Comparison of ENCODE assay signal across 13 cellular contexts in the genomic region with DNA sequence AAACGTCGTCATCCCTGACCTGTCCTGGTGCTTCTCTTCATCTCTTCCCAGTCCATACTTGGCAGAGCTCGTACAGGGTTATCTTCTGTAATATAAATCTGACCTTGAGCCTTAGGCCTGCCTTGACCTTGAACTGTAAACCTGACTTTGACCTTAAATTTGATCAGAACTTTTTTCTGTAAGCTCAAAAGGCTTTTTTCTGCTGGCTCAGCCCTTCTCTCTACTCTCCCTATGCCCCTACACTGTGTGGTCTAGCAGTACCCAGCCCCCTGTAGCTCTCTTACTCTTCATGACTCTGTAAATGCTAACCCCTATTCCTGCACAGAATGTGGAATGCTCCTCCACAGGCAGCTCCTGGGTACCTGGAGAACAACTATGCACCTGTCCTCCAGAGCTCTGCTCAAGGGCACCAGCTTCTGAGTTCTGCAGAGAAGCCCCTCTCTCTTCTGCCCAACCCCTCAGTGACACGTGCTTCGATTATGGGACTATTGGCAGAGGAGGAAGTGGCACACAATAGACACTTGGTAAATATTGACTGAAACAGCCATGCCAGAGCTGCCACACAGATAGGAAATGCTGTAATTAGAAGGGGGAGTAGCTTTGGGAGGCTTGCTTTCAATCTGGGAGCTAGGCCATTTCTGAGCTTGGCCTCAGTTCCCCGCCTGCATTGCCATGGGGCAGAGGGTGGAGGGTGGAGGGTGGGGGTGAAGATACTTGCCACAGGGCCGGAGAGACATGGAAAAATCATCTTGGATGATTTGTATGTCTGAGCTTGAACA. TPM values are rescaled to one million over a fixed set of nuclear protein-coding genes. Genes with fewer than 3 reads are reported as not detected.
DNase-seq lines count a peak whose midpoint lies in the region; ATAC-seq and TF ChIP-seq lines count a peak whose summit lies in the region.
"Had no signal": no experiment of that assay in that cellular context is flagged by ENCODE, and none has a peak within 500 bp of the region (broad histone marks: within the 10 kb centered on the region; RNA-seq: fewer than 3 reads in every experiment).

No MANE protein-coding gene starts in this region.

- DNase-seq in H9 (peak; percentile 10), NCI-H2196 treated with DMSO at 0.1 percent for 48 hours (lab: John Stamatoyannopoulos, UW; ENCODE audit: unreplicated experiment) (peak; percentile 38), body of pancreas (peak in 2 of 4 donors; percentile 36 to 45), osteocyte (ENCODE audit: extremely low spot score, unreplicated experiment) (peak; percentile 69), thyroid gland (no peak), brain microvascular endothelial cell (no peak)
- DNase-seq: effector CD8-positive, alpha-beta T cell; stimulated activated CD4-positive, alpha-beta T cell treated with anti-CD3 and anti-CD28 coated beads, Interleukin-1b, Interleukin-23, amount 100 ng/mL, for 48 hours; stimulated activated naive CD4-positive, alpha-beta T cell; T-helper 17 cell had no signal

- H3K4me3 ChIP-seq in body of pancreas: no peak overlapping the region
- H3K4me3 ChIP-seq in thyroid gland (replicated peaks in 1 of 3): no peak overlapping the region
- no peak overlapping the region for H3K4me3 ChIP-seq in brain microvascular endothelial cell (ENCODE audit: low read depth, low read length)

- in situ Hi-C loops in brain microvascular endothelial cell (cut with HindIII; ENCODE audit: low pct_ligation_motif_present, low sequenced_read_pairs): no loop called here

- no peak overlapping the region for H3K56ac ChIP-seq in H9 (ENCODE audit: insufficient read length, low read depth, low read length)

- H3K4me3 Mint-ChIP-seq in H9 (no peak overlapping the region), osteocyte (ENCODE audit: unreplicated experiment) (no peak overlapping the region)
- H3K4me3 Mint-ChIP-seq in stimulated activated memory B cell treated with anti-CD40 and anti-IgM and Interleukin-4, amounts not matched to agents 10 μg/mL and 1 μg/mL and 100 μg/mL, for 72 hours: no peak overlapping the region
- H3K4me3 Mint-ChIP-seq: T-helper 17 cell had no signal

- WGBS in H9 (ENCODE audit: extremely low coverage, insufficient read length, low lambda C conversion rate): no CpG with 5 or more reads among the region's 7 CpGs
- 10 to 24% methylated on average over 7 of the region's 7 CpGs for WGBS in body of pancreas, 2 donors
- 79 to 87% methylated on average over 7 of the region's 7 CpGs for WGBS in thyroid gland, 2 donors

- no peak overlapping the region for H4K91ac ChIP-seq in H9 (ENCODE audit: insufficient read length, low read depth, low read length)

- H3K79me1 ChIP-seq in H9 (ENCODE audit: insufficient read depth, low read depth, low read length, poor library complexity, severe bottlenecking): no peaks in the 10 kb centered on the region

- H3K4me1 Mint-ChIP-seq in H9: peaks cover 2 to 8% of the 10 kb centered on the region in 2 experiments; a peak in 3 of 4 replicates
- H3K4me1 Mint-ChIP-seq in osteocyte (ENCODE audit: unreplicated experiment): peaks cover 2% of the 10 kb centered on the region
- H3K4me1 Mint-ChIP-seq in stimulated activated memory B cell treated with anti-CD40 and anti-IgM and Interleukin-4, amounts not matched to agents 10 μg/mL and 1 μg/mL and 100 μg/mL, for 72 hours: no peaks in the 10 kb centered on the region

- no peak overlapping the region for H3K4ac ChIP-seq in H9 (ENCODE audit: low read depth, low read length)

- no peak overlapping the region for H2BK12ac ChIP-seq in H9 (ENCODE audit: insufficient read length, low read depth, low read length)

- H3K79me2 ChIP-seq in H9 (ENCODE audit: insufficient read depth, low read length): no peaks in the 10 kb centered on the region

- no peak overlapping the region for H2AK5ac ChIP-seq in H9 (ENCODE audit: insufficient read length, low read length)

- TF ChIP-seq POLR2A in body of pancreas (IDR thresholded peaks at IDR 0.05): no peak
- no peak for TF ChIP-seq POLR2A in thyroid gland (IDR thresholded peaks at IDR 0.05)

- no peak overlapping the region for H3K14ac ChIP-seq in H9 (ENCODE audit: insufficient read depth, low read length)

- no peak overlapping the region for H2BK15ac ChIP-seq in H9 (ENCODE audit: low read depth, low read length)

- no peak overlapping the region for H3K27ac ChIP-seq in H9 (ENCODE audit: insufficient read length, low read depth, low read length)
- H3K27ac ChIP-seq in body of pancreas: peak overlapping the region in 1 of 4 donors; percentile 35
- H3K27ac ChIP-seq in thyroid gland: no peak overlapping the region
- no peak overlapping the region for H3K27ac ChIP-seq in brain microvascular endothelial cell
- H3K27ac ChIP-seq: parathyroid adenoma had no signal

- H3T11ph ChIP-seq in H9 (ENCODE audit: low read length): no peak overlapping the region

- H3K27ac Mint-ChIP-seq in H9: 0 out of 7 replicates have a peak overlapping the region, but pooled peaks of 1 of the 3 experiments have one; percentile 16
- H3K27ac Mint-ChIP-seq in osteocyte (ENCODE audit: unreplicated experiment): no peak overlapping the region
- no peak overlapping the region for H3K27ac Mint-ChIP-seq in stimulated activated memory B cell treated with anti-CD40 and anti-IgM and Interleukin-4, amounts not matched to agents 10 μg/mL and 1 μg/mL and 100 μg/mL, for 72 hours
- H3K27ac Mint-ChIP-seq: T-helper 17 cell had no signal

- H3K9me3 Mint-ChIP-seq in H9 (no peaks in the 10 kb centered on the region), osteocyte (ENCODE audit: unreplicated experiment) (no peaks in the 10 kb centered on the region)
- no peaks in the 10 kb centered on the region for H3K9me3 Mint-ChIP-seq in stimulated activated memory B cell treated with anti-CD40 and anti-IgM and Interleukin-4, amounts not matched to agents 10 μg/mL and 1 μg/mL and 100 μg/mL, for 72 hours

- peak; percentile 73 for ATAC-seq in body of pancreas
- no peak for ATAC-seq in stimulated activated memory B cell treated with anti-CD40 and anti-IgM and Interleukin-4, amounts not matched to agents 10 μg/mL and 1 μg/mL and 100 μg/mL, for 72 hours
- ATAC-seq in HG02763 (IDR thresholded peaks at IDR 0.05; ENCODE audit: unreplicated experiment): no peak
- ATAC-seq: T-helper 17 cell had no signal

- no peak overlapping the region for H3K23ac ChIP-seq in H9 (ENCODE audit: insufficient read length, low read depth, low read length)

- no peaks in the 10 kb centered on the region for H3K23me2 ChIP-seq in H9 (ENCODE audit: insufficient read length, low read depth, low read length, poor library complexity, severe bottlenecking)

- H3K9me3 ChIP-seq in H9 (ENCODE audit: control insufficient read depth, low read depth, low read length) (no peaks in the 10 kb centered on the region), body of pancreas (no peaks in the 10 kb centered on the region), thyroid gland (no peaks in the 10 kb centered on the region)

- H3K4me1 ChIP-seq in H9 (ENCODE audit: insufficient read depth, low read length) (no peaks in the 10 kb centered on the region), body of pancreas (peaks cover 15% of the 10 kb centered on the region), thyroid gland (peaks cover 0 to 8% of the 10 kb centered on the region in 2 donors)

- H4K8ac ChIP-seq in H9 (replicated peaks; ENCODE audit: insufficient read length, low read depth, low read length): no peak overlapping the region

- H2BK20ac ChIP-seq in H9 (ENCODE audit: low read depth, low read length, poor library complexity, severe bottlenecking): no peak overlapping the region

- no peak overlapping the region for H3K9ac ChIP-seq in H9 (ENCODE audit: extremely low read depth, insufficient read length, low read length)
- H3K9ac ChIP-seq: parathyroid adenoma had no signal

- H3K36me3 Mint-ChIP-seq in H9 (ENCODE audit: insufficient read depth in 1 of 3, low read depth in 3 of 3) (no peaks in the 10 kb centered on the region), osteocyte (ENCODE audit: unreplicated experiment) (no peaks in the 10 kb centered on the region)
- H3K36me3 Mint-ChIP-seq in stimulated activated memory B cell treated with anti-CD40 and anti-IgM and Interleukin-4, amounts not matched to agents 10 μg/mL and 1 μg/mL and 100 μg/mL, for 72 hours: no peaks in the 10 kb centered on the region

- TF ChIP-seq CTCF in H9 (conservative IDR thresholded peaks at IDR 0.05): no peak
- no peak for TF ChIP-seq CTCF in body of pancreas (IDR thresholded peaks at IDR 0.05)
- no peak for TF ChIP-seq CTCF in osteocyte (IDR thresholded peaks at IDR 0.05)
- no peak for TF ChIP-seq CTCF in thyroid gland (IDR thresholded peaks at IDR 0.05)
- TF ChIP-seq CTCF in brain microvascular endothelial cell (IDR thresholded peaks at IDR 0.05; ENCODE audit: low read depth, low read length, missing control alignments): no peak

- H3K4me2 ChIP-seq in H9 (ENCODE audit: insufficient read depth, insufficient read length, low read length): no peak overlapping the region

- no peak overlapping the region for H2AFZ ChIP-seq in H9 (ENCODE audit: low read length)
- H2AFZ ChIP-seq: parathyroid adenoma had no signal

- H3K18ac ChIP-seq in H9 (ENCODE audit: insufficient read length, low read depth, low read length): no peak overlapping the region

- H4K20me1 ChIP-seq in H9 (ENCODE audit: control insufficient read depth, insufficient read depth, insufficient read length): peaks cover 2% of the 10 kb centered on the region

- H3K27me3 Mint-ChIP-seq in H9 (ENCODE audit: low read depth) (peaks cover 1% of the 10 kb centered on the region), osteocyte (ENCODE audit: unreplicated experiment) (no peaks in the 10 kb centered on the region)
- H3K27me3 Mint-ChIP-seq in stimulated activated memory B cell treated with anti-CD40 and anti-IgM and Interleukin-4, amounts not matched to agents 10 μg/mL and 1 μg/mL and 100 μg/mL, for 72 hours: no peaks in the 10 kb centered on the region
- H3K27me3 Mint-ChIP-seq: T-helper 17 cell had no signal

- intact Hi-C loops in body of pancreas (cut with DNase I): no loop called here
- intact Hi-C loops in thyroid gland (cut with DNase I): no loop called here

- no peak overlapping the region for H4K5ac ChIP-seq in H9 (ENCODE audit: insufficient read length, low read depth, low read length)

- no peak overlapping the region for H2BK120ac ChIP-seq in H9 (ENCODE audit: low read depth, low read length, poor library complexity, severe bottlenecking)

- H3K27me3 ChIP-seq in H9 (ENCODE audit: insufficient read depth, low read length) (no peaks in the 10 kb centered on the region), body of pancreas (no peaks in the 10 kb centered on the region), thyroid gland (no peaks in the 10 kb centered on the region), brain microvascular endothelial cell (replicated peaks) (no peaks in the 10 kb centered on the region)

- H3K36me3 ChIP-seq in body of pancreas (replicated peaks in 1 of 2; ENCODE audit: insufficient read depth in 1 of 2, low read depth in 2 of 2) (no peaks in the 10 kb centered on the region), thyroid gland (no peaks in the 10 kb centered on the region), brain microvascular endothelial cell (replicated peaks) (no peaks in the 10 kb centered on the region)

- no peak overlapping the region for H2BK5ac ChIP-seq in H9 (ENCODE audit: insufficient read length, low read length)

RNA-seq across cellular contexts. Expression of gene SNPH, which starts 15.4 kb away (rescaled TPM):
- total RNA-seq in H9 (2021) (1.8 TPM in 2 replicates), body of pancreas (1 to 10 TPM; 3.3 to 3.4 TPM), osteocyte (8.0 and 8.9 TPM in 2 replicates), thyroid gland (10 to 100 TPM in 3 of 4 donors, 1 to 10 TPM in 1; 9.3 to 16.2 (median 13.6) TPM)

RNA-seq across cellular contexts. Expression of gene SDCBP2, which starts 47.5 kb away (rescaled TPM):
- 1.9 and 3.1 TPM in 2 replicates for total RNA-seq in H9 (2021)
- total RNA-seq in body of pancreas: 10 to 100 TPM; 14.8 to 20.0 TPM
- total RNA-seq in osteocyte: 0.97 and 1.6 TPM in 2 replicates
- total RNA-seq in thyroid gland: 10 to 100 TPM; 18.0 to 37.6 (median 34.7) TPM

RNA-seq across cellular contexts. Expression of gene RAD21L1, which starts 55.6 kb away (rescaled TPM):
- total RNA-seq in H9 (2021) (not detected in 2 replicates), body of pancreas (not detected), osteocyte (not detected in 2 replicates), thyroid gland (not detected)
- total RNA-seq: T-helper 17 cell had no signal

Comparison
In these comparisons a context has a peak if more than half of its experiments do, and no peak if none do; other contexts are left out.
1. DNase-seq: peak in H9 (single experiment), NCI-H2196 treated with DMSO at 0.1 percent for 48 hours (single experiment) and osteocyte (single experiment); none in thyroid gland (0 of 2) and brain microvascular endothelial cell (single experiment).